ENCODE assay signal across 21 cellular contexts in genomic region chr4:55933611-55934010, GRCh38.
"Had no signal": no experiment of that assay in that cellular context is flagged by ENCODE, and none has a peak within 500 bp of the region (broad histone marks: within the 10 kb centered on the region; RNA-seq: fewer than 3 reads in every experiment).

No MANE protein-coding gene starts in this region.

- H3K27ac ChIP-seq: dorsolateral prefrontal cortex, foreskin keratinocyte, gastroesophageal sphincter, heart left ventricle, prostate gland, right atrium auricular region, stomach, thyroid gland, vagina had no signal

- ATAC-seq: gastroesophageal sphincter; heart left ventricle; left lobe of liver; naive thymus-derived CD8-positive, alpha-beta T cell; sciatic nerve; stimulated activated effector memory CD8-positive, alpha-beta T cell treated with anti-CD3 and anti-CD28 coated beads, Interleukin-12 subunit alpha, Interleukin-12 subunit beta, amount 100 ng/mL, for 72 hours had no signal

- H3K4me3 ChIP-seq: dorsolateral prefrontal cortex, gastroesophageal sphincter, heart left ventricle, lung, prostate gland, right atrium auricular region, stomach, thyroid gland, vagina had no signal

- DNase-seq: dorsolateral prefrontal cortex; effector CD4-positive, alpha-beta T cell; foreskin keratinocyte; heart left ventricle; hippocampal formation; naive thymus-derived CD8-positive, alpha-beta T cell; nephron progenitor cell; nucleus accumbens; stimulated activated CD4-positive, alpha-beta T cell treated with anti-CD3 and anti-CD28 coated beads, Interleukin-2, amount 100 ng/mL, for 24 hours; stimulated activated CD4-positive, alpha-beta T cell treated with anti-CD3 and anti-CD28 coated beads, Interleukin-4, amount 100 ng/mL, for 24 hours; stimulated activated naive CD4-positive, alpha-beta T cell treated with Interleukin-2 at 50 U/mL for 16 hours; stomach; thyroid gland had no signal

- H3K4me1 ChIP-seq: foreskin keratinocyte, gastroesophageal sphincter, prostate gland, right atrium auricular region, stomach, thyroid gland, vagina had no signal

- H3K9me3 ChIP-seq: prostate gland, thyroid gland, vagina had no signal

- H3K36me3 ChIP-seq: prostate gland, thyroid gland, vagina had no signal

- H3K27me3 ChIP-seq: foreskin keratinocyte, gastroesophageal sphincter, heart left ventricle, right atrium auricular region, stomach, thyroid gland, vagina had no signal
